ENCODE assay signal across 7 cellular contexts in genomic region chr7:65763114-65763513, GRCh38.
DNase-seq lines count a peak whose midpoint lies in the region; ATAC-seq, FAIRE-seq and TF ChIP-seq lines count a peak whose summit lies in the region.
"Not testable (repeated sequence)": the region's sequence is repeated elsewhere in the genome, so short reads cannot be mapped to it uniquely, and the experiment has no call there.

No MANE protein-coding gene starts in this region.

- peaks cover 35% of the 10 kb centered on the region for H3K36me3 Mint-ChIP-seq in CD8-positive, alpha-beta T cell
- H3K36me3 Mint-ChIP-seq in T-cell = peaks cover 21% of the 10 kb centered on the region
- peaks cover 5 to 16% of the 10 kb centered on the region in 2 donors for H3K36me3 Mint-ChIP-seq in activated T-cell treated with anti-CD3 and anti-CD28 coated beads, Interleukin-2, amount 50 U/mL, for 72 hours (ENCODE audit: insufficient read depth in 2 of 2)
- not testable (repeated sequence) for H3K36me3 Mint-ChIP-seq in astrocyte (ENCODE audit: low read depth, unreplicated experiment)
- peaks cover 11% of the 10 kb centered on the region for H3K36me3 Mint-ChIP-seq in natural killer cell treated with Interleukin-12 subunit alpha and Interleukin-12 subunit beta and Interleukin-15 and Interleukin-18, amount 100 ng/mL, for 72 hours

- CTCF ChIA-PET in CD8-positive, alpha-beta T cell (lab: Charles Lee); T-cell (lab: Charles Lee): not testable (repeated sequence)

- intact Hi-C loops in CD8-positive, alpha-beta T cell (cut with DNase I, micrococcal nuclease) = not testable (repeated sequence)

- H3K4me1 Mint-ChIP-seq in CD8-positive, alpha-beta T cell (ENCODE audit: low read depth) = peaks cover 12% of the 10 kb centered on the region
- H3K4me1 Mint-ChIP-seq in T-cell = peaks cover 7 to 13% (median 11%) of the 10 kb centered on the region in 3 donors
- H3K4me1 Mint-ChIP-seq in activated T-cell treated with anti-CD3 and anti-CD28 coated beads, Interleukin-2, amount 50 U/mL, for 72 hours (ENCODE audit: low read depth) = peaks cover 24% of the 10 kb centered on the region
- not testable (repeated sequence) for H3K4me1 Mint-ChIP-seq in astrocyte (ENCODE audit: low read depth, unreplicated experiment); natural killer cell treated with Interleukin-12 subunit alpha and Interleukin-12 subunit beta and Interleukin-15 and Interleukin-18, amount 100 ng/mL, for 72 hours (ENCODE audit: low read depth in 2 of 2)

- H3K4me3 ChIP-seq in CD8-positive, alpha-beta T cell (ENCODE audit: low read depth, low read length); HUES48 (ENCODE audit: low read depth, low read length); astrocyte (ENCODE audit: insufficient read depth, low read depth, low read length): not testable (repeated sequence)

- not testable (repeated sequence) for DNase-seq in CD8-positive, alpha-beta T cell; T-cell; activated T-cell treated with anti-CD3 and anti-CD28 coated beads, Interleukin-2, amount 50 U/mL, for 72 hours; foreskin keratinocyte; natural killer cell treated with Interleukin-12 subunit alpha and Interleukin-12 subunit beta and Interleukin-15 and Interleukin-18, amount 100 ng/mL, for 72 hours (ENCODE audit: low spot score)
- DNase-seq in astrocyte (ENCODE audit: low read depth) = peak; percentile 19

- H2AFZ ChIP-seq in astrocyte (ENCODE audit: low read depth, low read length) = not testable (repeated sequence)

- ATAC-seq in CD8-positive, alpha-beta T cell; T-cell (replicated peaks in 1 of 4); activated T-cell treated with anti-CD3 and anti-CD28 coated beads, Interleukin-2, amount 50 U/mL, for 72 hours (replicated peaks in 1 of 2); natural killer cell treated with Interleukin-12 subunit alpha and Interleukin-12 subunit beta and Interleukin-15 and Interleukin-18, amount 100 ng/mL, for 72 hours: not testable (repeated sequence)
- peak; percentile 25 for ATAC-seq in foreskin keratinocyte

- not testable (repeated sequence) for H3K4me3 Mint-ChIP-seq in CD8-positive, alpha-beta T cell; T-cell; natural killer cell treated with Interleukin-12 subunit alpha and Interleukin-12 subunit beta and Interleukin-15 and Interleukin-18, amount 100 ng/mL, for 72 hours
- peak overlapping the region in 1 of 2 donors; percentile 30 for H3K4me3 Mint-ChIP-seq in activated T-cell treated with anti-CD3 and anti-CD28 coated beads, Interleukin-2, amount 50 U/mL, for 72 hours
- peak overlapping the region; percentile 1 for H3K4me3 Mint-ChIP-seq in astrocyte (ENCODE audit: unreplicated experiment)

- not testable (repeated sequence) for H3K27ac ChIP-seq in CD8-positive, alpha-beta T cell (ENCODE audit: low read depth, low read length); foreskin keratinocyte
- H3K27ac ChIP-seq in HUES48 (ENCODE audit: low read depth, low read length) = peak overlapping the region; percentile 42
- H3K27ac ChIP-seq in astrocyte (ENCODE audit: low read depth, low read length) = peak overlapping the region; percentile 40

- H3K9me3 Mint-ChIP-seq in CD8-positive, alpha-beta T cell; T-cell; activated T-cell treated with anti-CD3 and anti-CD28 coated beads, Interleukin-2, amount 50 U/mL, for 72 hours; astrocyte (ENCODE audit: unreplicated experiment); natural killer cell treated with Interleukin-12 subunit alpha and Interleukin-12 subunit beta and Interleukin-15 and Interleukin-18, amount 100 ng/mL, for 72 hours: not testable (repeated sequence)

- not testable (repeated sequence) for H3K9me3 ChIP-seq in CD8-positive, alpha-beta T cell (ENCODE audit: low read length); HUES48 (ENCODE audit: control insufficient read depth, insufficient read depth, low read length); astrocyte (ENCODE audit: insufficient read depth, low read depth, low read length)

- H3K4me2 ChIP-seq in astrocyte (ENCODE audit: low read length) = peak overlapping the region; percentile 34

- TF ChIP-seq CTCF in CD8-positive, alpha-beta T cell (IDR thresholded peaks at IDR 0.05); astrocyte (IDR thresholded peaks at IDR 0.05; ENCODE audit: insufficient read depth, low read depth, low read length); foreskin keratinocyte (conservative IDR thresholded peaks at IDR 0.05): not testable (repeated sequence)

- H3K4me1 ChIP-seq in CD8-positive, alpha-beta T cell (ENCODE audit: insufficient read depth, low read length); HUES48 (ENCODE audit: control insufficient read depth, insufficient read depth, low read length); astrocyte (ENCODE audit: insufficient read depth, low read length); foreskin keratinocyte: not testable (repeated sequence)

- peak overlapping the region; percentile 8 for H3K27ac Mint-ChIP-seq in CD8-positive, alpha-beta T cell
- H3K27ac Mint-ChIP-seq in T-cell (peak overlapping the region; percentile 72 to 77), astrocyte (ENCODE audit: unreplicated experiment) (peak overlapping the region; percentile 85)
- H3K27ac Mint-ChIP-seq in activated T-cell treated with anti-CD3 and anti-CD28 coated beads, Interleukin-2, amount 50 U/mL, for 72 hours = peak overlapping the region; percentile 94
- H3K27ac Mint-ChIP-seq in natural killer cell treated with Interleukin-12 subunit alpha and Interleukin-12 subunit beta and Interleukin-15 and Interleukin-18, amount 100 ng/mL, for 72 hours = peak overlapping the region; percentile 14 to 62

- not testable (repeated sequence) for H3K9ac ChIP-seq in HUES48 (ENCODE audit: low read depth, low read length); astrocyte (ENCODE audit: low read length)

- not testable (repeated sequence) for H3K36me3 ChIP-seq in CD8-positive, alpha-beta T cell (ENCODE audit: insufficient read depth, low read length); astrocyte (ENCODE audit: insufficient read depth, low read length)
- H3K36me3 ChIP-seq in HUES48 (ENCODE audit: control insufficient read depth, insufficient read depth, low read length) = peaks cover 26% of the 10 kb centered on the region

- not testable (repeated sequence) for H3K79me2 ChIP-seq in astrocyte (ENCODE audit: insufficient read depth, low read length)

- not testable (repeated sequence) for FAIRE-seq in astrocyte (lab: Jason Lieb, UNC)

- H3K27me3 Mint-ChIP-seq in CD8-positive, alpha-beta T cell (ENCODE audit: low read depth); T-cell; activated T-cell treated with anti-CD3 and anti-CD28 coated beads, Interleukin-2, amount 50 U/mL, for 72 hours (ENCODE audit: low read depth); astrocyte (ENCODE audit: low read depth, unreplicated experiment); natural killer cell treated with Interleukin-12 subunit alpha and Interleukin-12 subunit beta and Interleukin-15 and Interleukin-18, amount 100 ng/mL, for 72 hours: not testable (repeated sequence)

- POLR2A ChIA-PET in CD8-positive, alpha-beta T cell (lab: Charles Lee); T-cell (lab: Charles Lee): not testable (repeated sequence)

- H4K20me1 ChIP-seq in astrocyte (ENCODE audit: insufficient read depth, low read length) = not testable (repeated sequence)

- not testable (repeated sequence) for H3K27me3 ChIP-seq in CD8-positive, alpha-beta T cell (ENCODE audit: insufficient read depth, low read length); HUES48 (ENCODE audit: control insufficient read depth, insufficient read depth, low read length); astrocyte (ENCODE audit: insufficient read depth, low read length); foreskin keratinocyte

Comparison
In these comparisons a context has a peak if more than half of its experiments do, and no peak if none do; other contexts are left out.
1. H3K27ac Mint-ChIP-seq: peak in every context shown above with its lines; median percentile 94 in activated T-cell treated with anti-CD3 and anti-CD28 coated beads, Interleukin-2, amount 50 U/mL, for 72 hours; 85 in astrocyte; 74 in T-cell; 38 in natural killer cell treated with Interleukin-12 subunit alpha and Interleukin-12 subunit beta and Interleukin-15 and Interleukin-18, amount 100 ng/mL, for 72 hours; 8 in CD8-positive, alpha-beta T cell.